In the genomic region with DNA sequence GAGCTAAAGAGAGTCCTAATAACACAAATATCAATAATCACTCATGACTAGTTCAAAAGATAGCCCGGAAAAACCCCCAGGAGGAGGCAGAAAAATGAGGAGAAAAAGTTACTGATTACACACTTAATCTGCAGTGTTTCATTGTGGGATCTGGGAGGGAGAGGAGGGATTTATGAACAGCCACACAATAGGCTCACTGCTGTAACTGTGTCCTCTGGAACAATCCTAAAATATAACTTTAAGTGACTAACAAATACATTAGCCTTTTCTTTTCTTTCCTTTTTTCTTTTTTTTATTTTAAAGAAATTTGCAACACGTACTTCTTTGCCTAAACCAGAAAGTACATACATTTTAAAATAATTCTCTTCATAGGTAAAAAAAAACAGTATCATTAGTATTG, we compare ENCODE assay signal across 18 cellular contexts.
A peak's percentile ranks its signal among the peaks of the same experiment; 100 is the strongest.
DNase-seq lines count a peak whose midpoint lies in the region; ATAC-seq, FAIRE-seq and TF ChIP-seq lines count a peak whose summit lies in the region.
"Had no signal": no experiment of that assay in that cellular context is flagged by ENCODE, and none has a peak within 500 bp of the region (broad histone marks: within the 10 kb centered on the region; RNA-seq: fewer than 3 reads in every experiment).

No MANE protein-coding gene starts in this region.

- H3K36me3 ChIP-seq in HEK293 (ENCODE audit: control insufficient read depth in 2 of 2, insufficient read depth in 1 of 2, low read length in 2 of 2) = peaks cover 0 to 14% of the 10 kb centered on the region in 2 experiments; a peak in 1 of 3 replicates
- no peaks in the 10 kb centered on the region for H3K36me3 ChIP-seq in colonic mucosa
- H3K36me3 ChIP-seq: BE2C, Peyer's patch had no signal

- TF ChIP-seq CTCF in HEK293 (tag by site-specific recombination; IDR thresholded peaks at IDR 0.05) = no peak
- no peak for TF ChIP-seq CTCF in colonic mucosa (IDR thresholded peaks at IDR 0.05)

- CTCF ChIA-PET in HEK293 (lab: Yijun Ruan, JAX) = interaction anchor here (0.6 to 3.1 kb wide), 6 partner anchors 11 to 612 kb away, joined by 3 to 10 read pairs (median 4); no protein-coding TSS in a partner anchor

- DNase-seq in RCC 7860 (ENCODE audit: low spot score) = no peak
- DNase-seq in kidney tubule cell (ENCODE audit: low spot score) = peak; percentile 10
- no peak for DNase-seq in DMS153 (lab: John Stamatoyannopoulos, UW)
- no peak for DNase-seq in colonic mucosa
- DNase-seq: BE2C; DMS79; Kasumi-1; NCI-H1417 treated with DMSO at 0.1 percent for 48 hours; NCI-H510A; NCI-H748 treated with DMSO at 0.1 percent for 48 hours; NK-92 treated with Interleukin-12 subunit alpha and Interleukin-12 subunit beta, amount 100 ng/mL, for 24 hours; Peyer's patch; SW 1271; T-helper 17 cell had no signal

- ATAC-seq in GM21515 (IDR thresholded peaks at IDR 0.05; ENCODE audit: unreplicated experiment) = no peak
- ATAC-seq: T-helper 17 cell had no signal

- H3K27me3 ChIP-seq in colonic mucosa = no peaks in the 10 kb centered on the region
- H3K27me3 ChIP-seq: BE2C, Peyer's patch, SJSA1 had no signal

- H3K9me3 ChIP-seq in HEK293 (ENCODE audit: control insufficient read depth, insufficient read depth, low read depth, low read length) (no peaks in the 10 kb centered on the region), colonic mucosa (no peaks in the 10 kb centered on the region)
- H3K9me3 ChIP-seq: BE2C, Peyer's patch, SJSA1 had no signal

- POLR2A ChIA-PET in HEK293 (lab: Yijun Ruan, JAX) = no interaction called here

- H3K27ac ChIP-seq in HEK293 (ENCODE audit: extremely low read depth, low read depth, low read length) = no peak overlapping the region
- H3K27ac ChIP-seq in colonic mucosa = no peak overlapping the region
- H3K27ac ChIP-seq: Peyer's patch, SJSA1 had no signal

- intact Hi-C loops in colonic mucosa (cut with DNase I) = no loop called here

- peak; percentile 14 for FAIRE-seq in A204.1 (lab: Jason Lieb, UNC)
- FAIRE-seq in RCC 7860 (lab: Jason Lieb, UNC) = peak; percentile 82

- no peak overlapping the region for H3K4me3 ChIP-seq in HEK293 (ENCODE audit: low read depth, low read length)
- no peak overlapping the region for H3K4me3 ChIP-seq in colonic mucosa
- H3K4me3 ChIP-seq: Peyer's patch, SJSA1 had no signal

- no peak overlapping the region for H3K9ac ChIP-seq in colonic mucosa (ENCODE audit: low read depth in 2 of 2, low read length in 2 of 2)

- H3K4me1 ChIP-seq in HEK293 (ENCODE audit: control insufficient read depth, insufficient read depth, low read length) (peaks cover 53% of the 10 kb centered on the region), colonic mucosa (no peaks in the 10 kb centered on the region)
- H3K4me1 ChIP-seq: SJSA1 had no signal

TF ChIP-seq in HEK293, 187 proteins besides CTCF, POLR2A, EP300 and RAD21:
- TF ChIP-seq FEZF1 (tag by site-specific recombination; IDR thresholded peaks at IDR 0.05) (peak; percentile 52), MZF1 (tag by site-specific recombination; IDR thresholded peaks at IDR 0.05; ENCODE audit: borderline replicate concordance) (peak; percentile 70; the same call in 1 of the 2 replicates), ZNF341 (tag by site-specific recombination; IDR thresholded peaks at IDR 0.05; ENCODE audit: low read depth) (0 out of 2 replicates have a peak, but pooled peaks have one; percentile 16), ZNF585B (tag by site-specific recombination; IDR thresholded peaks at IDR 0.05) (no peak), ZNF660 (tag by site-specific recombination; IDR thresholded peaks at IDR 0.05) (peak; percentile 12; the same call in 1 of the 2 replicates)
- TF ChIP-seq, protein P1, sequence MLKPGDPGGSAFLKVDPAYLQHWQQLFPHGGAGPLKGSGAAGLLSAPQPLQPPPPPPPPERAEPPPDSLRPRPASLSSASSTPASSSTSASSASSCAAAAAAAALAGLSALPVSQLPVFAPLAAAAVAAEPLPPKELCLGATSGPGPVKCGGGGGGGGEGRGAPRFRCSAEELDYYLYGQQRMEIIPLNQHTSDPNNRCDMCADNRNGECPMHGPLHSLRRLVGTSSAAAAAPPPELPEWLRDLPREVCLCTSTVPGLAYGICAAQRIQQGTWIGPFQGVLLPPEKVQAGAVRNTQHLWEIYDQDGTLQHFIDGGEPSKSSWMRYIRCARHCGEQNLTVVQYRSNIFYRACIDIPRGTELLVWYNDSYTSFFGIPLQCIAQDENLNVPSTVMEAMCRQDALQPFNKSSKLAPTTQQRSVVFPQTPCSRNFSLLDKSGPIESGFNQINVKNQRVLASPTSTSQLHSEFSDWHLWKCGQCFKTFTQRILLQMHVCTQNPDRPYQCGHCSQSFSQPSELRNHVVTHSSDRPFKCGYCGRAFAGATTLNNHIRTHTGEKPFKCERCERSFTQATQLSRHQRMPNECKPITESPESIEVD (tag by site-specific recombination; IDR thresholded peaks at IDR 0.05) = peak; percentile 45
- TF ChIP-seq, protein P2, sequence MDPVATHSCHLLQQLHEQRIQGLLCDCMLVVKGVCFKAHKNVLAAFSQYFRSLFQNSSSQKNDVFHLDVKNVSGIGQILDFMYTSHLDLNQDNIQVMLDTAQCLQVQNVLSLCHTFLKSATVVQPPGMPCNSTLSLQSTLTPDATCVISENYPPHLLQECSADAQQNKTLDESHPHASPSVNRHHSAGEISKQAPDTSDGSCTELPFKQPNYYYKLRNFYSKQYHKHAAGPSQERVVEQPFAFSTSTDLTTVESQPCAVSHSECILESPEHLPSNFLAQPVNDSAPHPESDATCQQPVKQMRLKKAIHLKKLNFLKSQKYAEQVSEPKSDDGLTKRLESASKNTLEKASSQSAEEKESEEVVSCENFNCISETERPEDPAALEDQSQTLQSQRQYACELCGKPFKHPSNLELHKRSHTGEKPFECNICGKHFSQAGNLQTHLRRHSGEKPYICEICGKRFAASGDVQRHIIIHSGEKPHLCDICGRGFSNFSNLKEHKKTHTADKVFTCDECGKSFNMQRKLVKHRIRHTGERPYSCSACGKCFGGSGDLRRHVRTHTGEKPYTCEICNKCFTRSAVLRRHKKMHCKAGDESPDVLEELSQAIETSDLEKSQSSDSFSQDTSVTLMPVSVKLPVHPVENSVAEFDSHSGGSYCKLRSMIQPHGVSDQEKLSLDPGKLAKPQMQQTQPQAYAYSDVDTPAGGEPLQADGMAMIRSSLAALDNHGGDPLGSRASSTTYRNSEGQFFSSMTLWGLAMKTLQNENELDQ (tag by site-specific recombination; IDR thresholded peaks at IDR 0.05; ENCODE audit: low read depth) = no peak
TF ChIP-seq in HEK293: peak in this region for 5.
